19 cellular contexts compared by ENCODE assay signal in the genomic region with DNA sequence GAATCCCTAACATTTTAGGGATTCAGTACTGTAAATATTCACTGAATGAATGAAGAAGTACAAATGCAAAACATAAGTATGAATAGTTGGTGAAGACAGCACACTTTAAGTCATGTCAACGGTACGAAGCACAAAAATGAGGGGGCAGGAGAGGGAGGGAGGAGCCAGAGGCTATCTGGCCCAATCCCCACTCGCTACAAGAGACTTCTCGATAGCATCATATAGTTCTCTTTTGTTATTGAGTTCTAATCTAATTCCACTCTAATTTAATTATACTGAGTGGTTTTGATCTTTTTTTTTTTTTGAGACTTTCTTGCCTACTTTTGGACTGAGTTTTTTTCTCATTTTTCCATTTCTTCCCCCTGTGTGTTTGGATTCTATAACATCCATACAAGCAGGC.
DNase-seq lines count a peak whose midpoint lies in the region; ATAC-seq and TF ChIP-seq lines count a peak whose summit lies in the region.
"Had no signal": no experiment of that assay in that cellular context is flagged by ENCODE, and none has a peak within 500 bp of the region (broad histone marks: within the 10 kb centered on the region; RNA-seq: fewer than 3 reads in every experiment).

No MANE protein-coding gene starts in this region.

- peak; percentile 49 for DNase-seq in BE2C
- DNase-seq in OCI-LY7 (ENCODE audit: low spot score) = no peak
- no peak for DNase-seq in naive B cell
- DNase-seq in stimulated activated CD4-positive, alpha-beta T cell treated with anti-CD3 and anti-CD28 coated beads, Interleukin-12 subunit alpha, Interleukin-12 subunit beta, amount 100 ng/mL, for 4 hours = no peak
- DNase-seq in NCI-H774 (lab: John Stamatoyannopoulos, UW) = no peak
- DNase-seq: AML-193; CD4-positive, alpha-beta memory T cell; DMS79 treated with DMSO at 0.1 percent for 48 hours; EL; HCEC 1CT had no signal

- peaks cover 15 to 24% of the 10 kb centered on the region in 2 donors for H3K36me3 Mint-ChIP-seq in naive B cell
- H3K36me3 Mint-ChIP-seq: CD4-positive, alpha-beta memory T cell had no signal

- no peaks in the 10 kb centered on the region for H3K79me2 ChIP-seq in OCI-LY7 (ENCODE audit: insufficient read depth, low read depth, low read length)
- H3K79me2 ChIP-seq in SU-DHL-6 (ENCODE audit: insufficient read depth, low read length) = no peaks in the 10 kb centered on the region

- peaks cover 32% of the 10 kb centered on the region for H3F3A ChIP-seq in SU-DHL-6 (ENCODE audit: insufficient read depth)

- H3K9me2 ChIP-seq in OCI-LY7 (ENCODE audit: insufficient read depth, low read length) = no peaks in the 10 kb centered on the region
- H3K9me2 ChIP-seq in SU-DHL-6 (replicated peaks; ENCODE audit: insufficient read depth, low read length) = no peaks in the 10 kb centered on the region

- H3K4me1 ChIP-seq in BE2C (peaks cover 23% of the 10 kb centered on the region), OCI-LY7 (ENCODE audit: insufficient read depth, low read length, poor library complexity, severe bottlenecking) (peaks cover 79% of the 10 kb centered on the region)
- H3K4me1 ChIP-seq: A549 had no signal

- intact Hi-C loops in OCI-LY7 (cut with micrococcal nuclease; ENCODE audit: unreplicated experiment) = no loop called here

- H2AFZ ChIP-seq in OCI-LY7 (ENCODE audit: low read length) (no peak overlapping the region), SU-DHL-6 (ENCODE audit: low read depth, low read length, severe bottlenecking) (no peak overlapping the region)
- H2AFZ ChIP-seq: GM23338 had no signal

- POLR2A ChIA-PET in OCI-LY7 (lab: Charles Lee) = interaction anchor here (1.2 to 1.5 kb wide), 2 partner anchors 31 to 55 kb away, joined by 5 read pairs; no protein-coding TSS in a partner anchor

- no peaks in the 10 kb centered on the region for H3K27me3 Mint-ChIP-seq in naive B cell

- peaks cover 55 to 69% (median 61%) of the 10 kb centered on the region in 3 donors for H3K4me1 Mint-ChIP-seq in naive B cell
- H3K4me1 Mint-ChIP-seq: CD14-positive monocyte; CD4-positive, alpha-beta memory T cell had no signal

- peak overlapping the region; percentile 38 for H3K4me2 ChIP-seq in OCI-LY7 (ENCODE audit: low read length)
- H3K4me2 ChIP-seq in SU-DHL-6 (ENCODE audit: low read depth, low read length, poor library complexity, severe bottlenecking) = no peak overlapping the region
- H3K4me2 ChIP-seq: A549, BLaER1, GM23338 had no signal

- H3K27me3 ChIP-seq in BE2C (no peaks in the 10 kb centered on the region), SU-DHL-6 (ENCODE audit: low read length) (no peaks in the 10 kb centered on the region)
- H3K27me3 ChIP-seq: BLaER1 had no signal

- H3K9ac ChIP-seq in SU-DHL-6 (ENCODE audit: low read length) = no peak overlapping the region
- H3K9ac ChIP-seq: BLaER1 had no signal

- TF ChIP-seq CTCF in BE2C (IDR thresholded peaks at IDR 0.05; ENCODE audit: low read depth, low read length) (no peak), OCI-LY7 (conservative IDR thresholded peaks at IDR 0.05; ENCODE audit: low read length) (no peak), SU-DHL-6 (IDR thresholded peaks at IDR 0.05; ENCODE audit: insufficient read depth, low read length, poor library complexity, severe bottlenecking) (no peak)

- peak overlapping the region; percentile 59 for H3K27ac ChIP-seq in OCI-LY7 (ENCODE audit: low read depth, low read length, poor library complexity, severe bottlenecking)
- peak overlapping the region; percentile 33 for H3K27ac ChIP-seq in SU-DHL-6 (ENCODE audit: low read depth, low read length)
- H3K27ac ChIP-seq: 22Rv1, A549, BLaER1, HL-60 had no signal

- H3K9me3 ChIP-seq in BE2C = no peaks in the 10 kb centered on the region
- H3K9me3 ChIP-seq in OCI-LY7 (ENCODE audit: low read length) = no peaks in the 10 kb centered on the region
- no peaks in the 10 kb centered on the region for H3K9me3 ChIP-seq in SU-DHL-6 (ENCODE audit: insufficient read depth, low read length)
- H3K9me3 ChIP-seq: A549, BLaER1 had no signal

- H3K9me3 Mint-ChIP-seq in naive B cell = no peaks in the 10 kb centered on the region
- H3K9me3 Mint-ChIP-seq: GM23338 had no signal

- CTCF ChIA-PET in OCI-LY7 (lab: Charles Lee; ENCODE audit: unreplicated experiment) = no interaction called here

- TSS peak; percentile 13 for BruUV-seq in OCI-LY7 (replicated peaks; lab: Mats Ljungman, UMichigan)

- peak overlapping the region in 1 of 8 donors; percentile 19 for H3K4me3 Mint-ChIP-seq in naive B cell
- H3K4me3 Mint-ChIP-seq: CD14-positive monocyte; CD4-positive, alpha-beta memory T cell; GM23338 had no signal

- no peaks in the 10 kb centered on the region for H3K36me3 ChIP-seq in BE2C
- peaks cover 12% of the 10 kb centered on the region for H3K36me3 ChIP-seq in OCI-LY7 (ENCODE audit: insufficient read depth, low read length)
- H3K36me3 ChIP-seq in SU-DHL-6 (ENCODE audit: low read length) = no peaks in the 10 kb centered on the region
- H3K36me3 ChIP-seq: BLaER1 had no signal

- peak overlapping the region in 4 of 6 donors; percentile 4 to 90 (median 47) for H3K27ac Mint-ChIP-seq in naive B cell
- H3K27ac Mint-ChIP-seq: CD4-positive, alpha-beta memory T cell; GM23338 had no signal

- no peak overlapping the region for H3K4me3 ChIP-seq in BE2C (ENCODE audit: low read depth, low read length)
- peak overlapping the region; percentile 2 for H3K4me3 ChIP-seq in OCI-LY7 (ENCODE audit: low read depth, low read length, poor library complexity, severe bottlenecking)
- no peak overlapping the region for H3K4me3 ChIP-seq in SU-DHL-6 (ENCODE audit: insufficient read depth, low read length, poor library complexity, severe bottlenecking)
- H3K4me3 ChIP-seq: A549, BLaER1, GM23338 had no signal

- ATAC-seq in naive B cell (ENCODE audit: low read depth in 2 of 2) (no peak), HG03025 (IDR thresholded peaks at IDR 0.05; ENCODE audit: low FRiP score, unreplicated experiment) (no peak), GM19467 (IDR thresholded peaks at IDR 0.05; ENCODE audit: unreplicated experiment) (no peak)
- ATAC-seq: A549, GM23338 had no signal

- H4K20me1 ChIP-seq in OCI-LY7 (ENCODE audit: insufficient read depth, low read length) = no peaks in the 10 kb centered on the region
- H4K20me1 ChIP-seq in SU-DHL-6 (ENCODE audit: low read depth, low read length) = no peaks in the 10 kb centered on the region
